Comparison of ENCODE assay signal across 20 cellular contexts in genomic region chr7:151702961-151703360, GRCh38.
"Had no signal": no experiment of that assay in that cellular context is flagged by ENCODE, and none has a peak within 500 bp of the region (broad histone marks: within the 10 kb centered on the region; RNA-seq: fewer than 3 reads in every experiment).

No MANE protein-coding gene starts in this region.

- ATAC-seq: gastrocnemius medialis, left colon, left ventricle myocardium superior, lower lobe of right lung, natural killer cell, sciatic nerve had no signal

- H3K4me3 Mint-ChIP-seq: natural killer cell, type B pancreatic cell had no signal

- H3K27me3 ChIP-seq: gastrocnemius medialis, hepatocyte, stomach, thyroid gland had no signal

- H3K4me1 ChIP-seq: parathyroid adenoma had no signal

- H3K9me3 ChIP-seq: gastrocnemius medialis, lower lobe of right lung, neutrophil, stomach, thyroid gland had no signal

- H3K9ac ChIP-seq: parathyroid adenoma had no signal

- H2AFZ ChIP-seq: hepatocyte, parathyroid adenoma had no signal

- H3K4me3 ChIP-seq: coronary artery, gastrocnemius medialis, hepatocyte, lower lobe of right lung, smooth muscle cell, stomach, thyroid gland had no signal

- DNase-seq: dermis blood vessel endothelial cell; gastrocnemius medialis; left colon; left ventricle myocardium superior; natural killer cell; stimulated activated CD4-positive, alpha-beta T cell treated with anti-CD3 and anti-CD28 coated beads, Interleukin-12 subunit alpha, Interleukin-12 subunit beta, amount 100 ng/mL, for 4 hours; stimulated activated CD4-positive, alpha-beta T cell treated with anti-CD3 and anti-CD28 coated beads, Interleukin-1b, Interleukin-23, amount 100 ng/mL, for 48 hours; stimulated activated CD4-positive, alpha-beta T cell treated with anti-CD3 and anti-CD28 coated beads, Interleukin-4, amount 100 ng/mL, for 1 hour; stimulated activated CD8-positive, alpha-beta memory T cell treated with anti-CD3 and anti-CD28 coated beads, Interleukin-4, amount 100 ng/mL, for 48 hours; stimulated activated naive CD4-positive, alpha-beta T cell treated with Interleukin-2 at 50 U/mL for 16 hours; stomach; thyroid gland had no signal

- H3K9me3 Mint-ChIP-seq: natural killer cell, type B pancreatic cell had no signal

- H3K27ac Mint-ChIP-seq: natural killer cell, type B pancreatic cell had no signal

- H3K27ac ChIP-seq: coronary artery, gastrocnemius medialis, hepatocyte, lower lobe of right lung, neutrophil, parathyroid adenoma, stomach, thyroid gland had no signal

- H3K36me3 ChIP-seq: gastrocnemius medialis, lower lobe of right lung, neutrophil, stomach, thyroid gland had no signal

- H3K36me3 Mint-ChIP-seq: natural killer cell, type B pancreatic cell had no signal

- H3K4me2 ChIP-seq: hepatocyte, smooth muscle cell had no signal

- H3K79me2 ChIP-seq: hepatocyte, parathyroid adenoma had no signal
